8 cellular contexts compared by ENCODE assay signal in the genomic region with DNA sequence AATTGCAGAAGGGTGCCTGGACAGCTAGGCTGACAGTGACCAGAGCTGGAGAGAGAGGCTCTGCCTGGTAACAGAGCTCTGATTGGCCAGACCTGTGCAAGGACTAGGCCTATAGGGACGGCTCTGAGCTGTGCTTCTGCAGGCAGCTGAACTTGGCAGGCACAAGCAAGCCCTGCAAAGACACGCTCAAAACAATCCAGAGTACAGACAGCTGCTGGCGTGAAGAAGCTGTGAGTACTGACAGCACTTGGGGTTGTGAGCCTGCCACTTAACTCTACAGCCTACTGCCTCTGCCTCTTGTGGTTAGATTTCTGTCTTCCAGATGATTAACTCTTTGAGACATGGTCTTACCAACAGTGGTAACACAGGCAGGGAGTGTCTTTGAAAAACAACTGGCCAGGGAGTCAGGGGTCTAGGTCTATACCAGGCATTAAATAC.
DNase-seq lines count a peak whose midpoint lies in the region; ATAC-seq and TF ChIP-seq lines count a peak whose summit lies in the region.

No MANE protein-coding gene starts in this region.

- no peaks in the 10 kb centered on the region for H3K4me1 Mint-ChIP-seq in CD4-positive, CD25-positive, alpha-beta regulatory T cell
- peaks cover 27% of the 10 kb centered on the region for H3K4me1 Mint-ChIP-seq in WTC11
- peaks cover 33 to 42% of the 10 kb centered on the region in 2 donors for H3K4me1 Mint-ChIP-seq in natural killer cell treated with Interleukin-12 subunit alpha and Interleukin-12 subunit beta and Interleukin-15 and Interleukin-18, amount 100 ng/mL, for 72 hours (ENCODE audit: low read depth in 2 of 2)

- no peaks in the 10 kb centered on the region for H3K27me3 Mint-ChIP-seq in CD4-positive, CD25-positive, alpha-beta regulatory T cell
- peaks cover 4% of the 10 kb centered on the region for H3K27me3 Mint-ChIP-seq in WTC11 (ENCODE audit: low read depth)
- H3K27me3 Mint-ChIP-seq in natural killer cell treated with Interleukin-12 subunit alpha and Interleukin-12 subunit beta and Interleukin-15 and Interleukin-18, amount 100 ng/mL, for 72 hours, result peaks cover 34 to 56% of the 10 kb centered on the region in 2 donors

- POLR2A ChIA-PET in WTC11 (lab: Charles Lee), result no interaction called here

- peaks cover 0 to 1% (median 0%) of the 10 kb centered on the region in 7 donors for H3K9me3 Mint-ChIP-seq in CD4-positive, CD25-positive, alpha-beta regulatory T cell
- no peaks in the 10 kb centered on the region for H3K9me3 Mint-ChIP-seq in WTC11
- H3K9me3 Mint-ChIP-seq in natural killer cell treated with Interleukin-12 subunit alpha and Interleukin-12 subunit beta and Interleukin-15 and Interleukin-18, amount 100 ng/mL, for 72 hours, result no peaks in the 10 kb centered on the region

- no peak for TF ChIP-seq CTCF in WTC11 (IDR thresholded peaks at IDR 0.05)
- no peak for TF ChIP-seq CTCF in fibroblast of the aortic adventitia (IDR thresholded peaks at IDR 0.05; ENCODE audit: insufficient read depth, low read length)

- no peaks in the 10 kb centered on the region for H3K4me1 ChIP-seq in CD4-positive, CD25-positive, alpha-beta regulatory T cell (ENCODE audit: control insufficient read depth, insufficient read depth, low read length, poor library complexity, severe bottlenecking)

- peak in 1 of 3 donors; percentile 28 for DNase-seq in CD4-positive, CD25-positive, alpha-beta regulatory T cell
- DNase-seq in NCI-H2107 treated with DMSO at 0.1 percent for 48 hours (lab: John Stamatoyannopoulos, UW; ENCODE audit: unreplicated experiment), result peak; percentile 88
- DNase-seq in WTC11 (ENCODE audit: low spot score), result peak; percentile 74
- peak; percentile 97 for DNase-seq in fibroblast of the aortic adventitia (ENCODE audit: low read depth)
- DNase-seq in natural killer cell treated with Interleukin-12 subunit alpha and Interleukin-12 subunit beta and Interleukin-15 and Interleukin-18, amount 100 ng/mL, for 72 hours (ENCODE audit: low spot score), result peak; percentile 65
- DNase-seq in effector CD8-positive, alpha-beta T cell (lab: John Stamatoyannopoulos, UW), result no peak

- no peak overlapping the region for H3K27ac ChIP-seq in CD4-positive, CD25-positive, alpha-beta regulatory T cell (ENCODE audit: insufficient read depth, low read length, poor library complexity, severe bottlenecking)

- H3K36me3 Mint-ChIP-seq in CD4-positive, CD25-positive, alpha-beta regulatory T cell, result peaks cover 6% of the 10 kb centered on the region
- no peaks in the 10 kb centered on the region for H3K36me3 Mint-ChIP-seq in WTC11
- peaks cover 12% of the 10 kb centered on the region for H3K36me3 Mint-ChIP-seq in natural killer cell treated with Interleukin-12 subunit alpha and Interleukin-12 subunit beta and Interleukin-15 and Interleukin-18, amount 100 ng/mL, for 72 hours

- no peak overlapping the region for H3K27ac Mint-ChIP-seq in CD4-positive, CD25-positive, alpha-beta regulatory T cell
- H3K27ac Mint-ChIP-seq in WTC11, result no peak overlapping the region; the same call in 1 of the 2 replicates
- H3K27ac Mint-ChIP-seq in natural killer cell treated with Interleukin-12 subunit alpha and Interleukin-12 subunit beta and Interleukin-15 and Interleukin-18, amount 100 ng/mL, for 72 hours, result peak overlapping the region; percentile 17 to 45

- H3K27me3 ChIP-seq in CD4-positive, CD25-positive, alpha-beta regulatory T cell (ENCODE audit: control insufficient read depth, insufficient read depth, low read length), result no peaks in the 10 kb centered on the region

- CTCF ChIA-PET in WTC11 (lab: Charles Lee), result interaction anchor here (0.8 to 1.1 kb wide), 3 partner anchors 77 to 279 kb away, joined by 3 to 5 read pairs (median 3); no protein-coding TSS in a partner anchor

- H3K36me3 ChIP-seq in CD4-positive, CD25-positive, alpha-beta regulatory T cell (ENCODE audit: control insufficient read depth, insufficient read depth, low read length), result no peaks in the 10 kb centered on the region

- H3K4me3 Mint-ChIP-seq in CD4-positive, CD25-positive, alpha-beta regulatory T cell, result no peak overlapping the region
- no peak overlapping the region for H3K4me3 Mint-ChIP-seq in WTC11
- peak overlapping the region; percentile 78 for H3K4me3 Mint-ChIP-seq in natural killer cell treated with Interleukin-12 subunit alpha and Interleukin-12 subunit beta and Interleukin-15 and Interleukin-18, amount 100 ng/mL, for 72 hours

- no peak overlapping the region for H3K4me3 ChIP-seq in CD4-positive, CD25-positive, alpha-beta regulatory T cell (ENCODE audit: low read depth, low read length)
- no peak overlapping the region for H3K4me3 ChIP-seq in fibroblast of the aortic adventitia (ENCODE audit: low read depth, low read length)

- peak; percentile 33 to 60 for ATAC-seq in CD4-positive, CD25-positive, alpha-beta regulatory T cell (ENCODE audit: low read depth in 2 of 2)
- ATAC-seq in GM19023 (IDR thresholded peaks at IDR 0.05; ENCODE audit: unreplicated experiment), result peak; percentile 99
- peak; percentile 99 for ATAC-seq in HG03066 (IDR thresholded peaks at IDR 0.05; ENCODE audit: low read depth, unreplicated experiment)
- ATAC-seq in WTC11, result peak; percentile 99
- peak; percentile 94 to 96 for ATAC-seq in natural killer cell treated with Interleukin-12 subunit alpha and Interleukin-12 subunit beta and Interleukin-15 and Interleukin-18, amount 100 ng/mL, for 72 hours

- no peaks in the 10 kb centered on the region for H3K9me3 ChIP-seq in CD4-positive, CD25-positive, alpha-beta regulatory T cell (ENCODE audit: control insufficient read depth in 2 of 2, low read length in 2 of 2)

TF ChIP-seq in WTC11, 78 proteins besides CTCF, POLR2A, EP300 and RAD21:
- TF ChIP-seq NFYB (CRISPR knock-in tag; conservative IDR thresholded peaks at IDR 0.05; ENCODE audit: low read depth), result 0 out of 2 replicates have a peak, but pooled peaks have one; percentile 22
- no peak for TF ChIP-seq E2F1 (CRISPR knock-in tag; IDR thresholded peaks at IDR 0.05)

Comparison
In these comparisons a context has a peak if more than half of its experiments do, and no peak if none do; other contexts are left out.
1. ATAC-seq: peak in every context shown above with its lines; median percentile 99 in GM19023; 99 in HG03066; 99 in WTC11; 95 in natural killer cell treated with Interleukin-12 subunit alpha and Interleukin-12 subunit beta and Interleukin-15 and Interleukin-18, amount 100 ng/mL, for 72 hours; 46 in CD4-positive, CD25-positive, alpha-beta regulatory T cell.
2. H3K27ac Mint-ChIP-seq: peak in natural killer cell treated with Interleukin-12 subunit alpha and Interleukin-12 subunit beta and Interleukin-15 and Interleukin-18, amount 100 ng/mL, for 72 hours (2 of 2); none in CD4-positive, CD25-positive, alpha-beta regulatory T cell (0 of 3) and WTC11 (single experiment).